Comparison of ENCODE assay signal across 15 cellular contexts in genomic region chr13:111398196-111398595, GRCh38.
DNase-seq lines count a peak whose midpoint lies in the region; ATAC-seq and TF ChIP-seq lines count a peak whose summit lies in the region.
"Had no signal": no experiment of that assay in that cellular context is flagged by ENCODE, and none has a peak within 500 bp of the region (broad histone marks: within the 10 kb centered on the region; RNA-seq: fewer than 3 reads in every experiment).

No MANE protein-coding gene starts in this region.

- no peak overlapping the region for H3K27ac Mint-ChIP-seq in activated T-cell treated with anti-CD3 and anti-CD28 coated beads, Interleukin-2, amount 50 U/mL, for 24 hours

- TF ChIP-seq CTCF in spleen (IDR thresholded peaks at IDR 0.05 in 8 of 11, conservative IDR thresholded peaks at IDR 0.05 in 3 of 11): no peak

- H3K9me3 ChIP-seq in spleen: no peaks in the 10 kb centered on the region

- no peaks in the 10 kb centered on the region for H3K4me1 Mint-ChIP-seq in activated T-cell treated with anti-CD3 and anti-CD28 coated beads, Interleukin-2, amount 50 U/mL, for 24 hours (ENCODE audit: low read depth)
- H3K4me1 Mint-ChIP-seq: CD4-positive, CD25-positive, alpha-beta regulatory T cell had no signal

- no peak overlapping the region for H3K4me3 ChIP-seq in spleen
- H3K4me3 ChIP-seq: BLaER1 treated with 17β-estradiol and CSF1 and Interleukin-3, amounts not matched to agents 10 nM and 100 nM; GM23248 had no signal

- H3K27me3 Mint-ChIP-seq in activated T-cell treated with anti-CD3 and anti-CD28 coated beads, Interleukin-2, amount 50 U/mL, for 24 hours: no peaks in the 10 kb centered on the region
- H3K27me3 Mint-ChIP-seq: CD4-positive, CD25-positive, alpha-beta regulatory T cell had no signal

- no peaks in the 10 kb centered on the region for H3K4me1 ChIP-seq in spleen

- no peaks in the 10 kb centered on the region for H3K36me3 ChIP-seq in spleen
- H3K36me3 ChIP-seq: BLaER1 treated with 17β-estradiol and CSF1 and Interleukin-3, amounts not matched to agents 10 nM and 100 nM had no signal

- no peak overlapping the region for H3K4me3 Mint-ChIP-seq in activated T-cell treated with anti-CD3 and anti-CD28 coated beads, Interleukin-2, amount 50 U/mL, for 24 hours
- H3K4me3 Mint-ChIP-seq: CD4-positive, CD25-positive, alpha-beta regulatory T cell had no signal

- H3K27me3 ChIP-seq in spleen (replicated peaks in 1 of 7): peaks cover 0 to 16% (median 0%) of the 10 kb centered on the region in 7 donors
- H3K27me3 ChIP-seq: BLaER1 treated with 17β-estradiol and CSF1 and Interleukin-3, amounts not matched to agents 10 nM and 100 nM had no signal

- H3K36me3 Mint-ChIP-seq in activated T-cell treated with anti-CD3 and anti-CD28 coated beads, Interleukin-2, amount 50 U/mL, for 24 hours (ENCODE audit: low read depth): no peaks in the 10 kb centered on the region
- H3K36me3 Mint-ChIP-seq: CD4-positive, CD25-positive, alpha-beta regulatory T cell had no signal

- intact Hi-C loops in spleen (cut with DNase I; ENCODE audit: low total_unique reads): no loop called here

- H3K27ac ChIP-seq in spleen: no peak overlapping the region
- H3K27ac ChIP-seq: BLaER1 treated with 17β-estradiol and CSF1 and Interleukin-3, amounts not matched to agents 10 nM and 100 nM; GM23248; HL-60 had no signal

- ATAC-seq in GM19328 (IDR thresholded peaks at IDR 0.05; ENCODE audit: unreplicated experiment): no peak
- ATAC-seq: HCT116 had no signal

- WGBS in spleen, 5 donors: 87 to 94% (median 92%) methylated on average over 3 of the region's 3 CpGs

- TF ChIP-seq POLR2A in spleen (IDR thresholded peaks at IDR 0.05) (no peak), erythroblast (IDR thresholded peaks at IDR 0.05; ENCODE audit: low read length) (no peak)

- H3K9me3 Mint-ChIP-seq in activated T-cell treated with anti-CD3 and anti-CD28 coated beads, Interleukin-2, amount 50 U/mL, for 24 hours: no peaks in the 10 kb centered on the region

- peak; percentile 14 for DNase-seq in activated T-cell treated with anti-CD3 and anti-CD28 coated beads, Interleukin-2, amount 50 U/mL, for 24 hours
- DNase-seq in activated T-cell treated with anti-CD3 and anti-CD28 coated beads, Interleukin-2, amount 50 U/mL, for 1 hour: no peak
- DNase-seq in ecto neural progenitor cell (ENCODE audit: low spot score) (peak; percentile 22), spleen (peak; percentile 30), kidney tubule cell (ENCODE audit: low spot score) (no peak), erythroblast (lab: John Stamatoyannopoulos, UW) (no peak)
- DNase-seq: ACHN; CD4-positive, CD25-positive, alpha-beta regulatory T cell; DMS53; GF-D8; GM23248 had no signal

Comparison
In these comparisons a context has a peak if more than half of its experiments do, and no peak if none do; other contexts are left out.
1. DNase-seq: peak in activated T-cell treated with anti-CD3 and anti-CD28 coated beads, Interleukin-2, amount 50 U/mL, for 24 hours (single experiment), ecto neural progenitor cell (single experiment) and spleen (single experiment); none in activated T-cell treated with anti-CD3 and anti-CD28 coated beads, Interleukin-2, amount 50 U/mL, for 1 hour (single experiment), kidney tubule cell (single experiment) and erythroblast (0 of 2).